Comparison of ENCODE assay signal across 7 cellular contexts in genomic region chrX:9312922-9313867, GRCh38.
DNase-seq lines count a peak whose midpoint lies in the region; ATAC-seq, FAIRE-seq and TF ChIP-seq lines count a peak whose summit lies in the region.

No MANE protein-coding gene starts in this region.

- WGBS in hepatocyte (ENCODE audit: low lambda C conversion rate, missing lambda C conversion rate): 75% methylated on average over 10 of the region's 12 CpGs

- DNase-seq in GM18507 (ENCODE audit: extremely low spot score, insufficient read length, low read depth) (peak; percentile 5), Peyer's patch (peak; percentile 53 to 90 (median 68)), hepatocyte (ENCODE audit: low spot score) (peak; percentile 13), cortex of kidney (lab: John Stamatoyannopoulos, UW) (no peak)
- DNase-seq in activated T-helper 9 cell treated with anti-CD3 and anti-CD28 coated beads, Interleukin-2, amount 50 U/mL, for 16 hours (ENCODE audit: low read depth): peak; percentile 74
- peak; percentile 60 to 73 (median 64) for DNase-seq in stimulated activated CD4-positive, alpha-beta T cell treated with anti-CD3 and anti-CD28 coated beads, TNF-alpha, amount 100 ng/mL, for 24 hours (ENCODE audit: low read depth in 3 of 3)

- H3K4me2 ChIP-seq in hepatocyte: no peak overlapping the region

- no peak overlapping the region for H3K4me3 ChIP-seq in Peyer's patch
- H3K4me3 ChIP-seq in hepatocyte: no peak overlapping the region

- H3K79me2 ChIP-seq in hepatocyte: no peaks in the 10 kb centered on the region

- peak; percentile 63 for FAIRE-seq in GM18507 (lab: Jason Lieb, UNC)

- H3K27ac ChIP-seq in Peyer's patch: no peak overlapping the region
- no peak overlapping the region for H3K27ac ChIP-seq in hepatocyte

- no peak overlapping the region for H2AFZ ChIP-seq in hepatocyte

- no peaks in the 10 kb centered on the region for H3K36me3 ChIP-seq in Peyer's patch
- H3K36me3 ChIP-seq in hepatocyte (replicated peaks; ENCODE audit: insufficient read depth, low read depth): no peaks in the 10 kb centered on the region

- ATAC-seq in HG02759 (IDR thresholded peaks at IDR 0.05; ENCODE audit: unreplicated experiment): peak; percentile 72

- peak; percentile 49 to 70 (median 60) for TF ChIP-seq CTCF in Peyer's patch (IDR thresholded peaks at IDR 0.05)
- TF ChIP-seq CTCF in hepatocyte (IDR thresholded peaks at IDR 0.05; ENCODE audit: poor library complexity): peak; percentile 35

- H4K20me1 ChIP-seq in hepatocyte (ENCODE audit: insufficient read depth, poor library complexity, severe bottlenecking): no peaks in the 10 kb centered on the region

- H3K27me3 ChIP-seq in Peyer's patch: no peaks in the 10 kb centered on the region
- no peaks in the 10 kb centered on the region for H3K27me3 ChIP-seq in hepatocyte

- H3K9me3 ChIP-seq in Peyer's patch (no peaks in the 10 kb centered on the region), hepatocyte (ENCODE audit: low read depth) (no peaks in the 10 kb centered on the region)

- TF ChIP-seq POLR2A in Peyer's patch (IDR thresholded peaks at IDR 0.05): no peak

- H3K9me2 ChIP-seq in hepatocyte (replicated peaks; ENCODE audit: insufficient read depth): no peaks in the 10 kb centered on the region

- H3K4me1 ChIP-seq in Peyer's patch (no peaks in the 10 kb centered on the region), hepatocyte (ENCODE audit: insufficient read depth) (no peaks in the 10 kb centered on the region)
